ENCODE assay signal across 9 cellular contexts in genomic region chr2:231161252-231162035, GRCh38. TPM values are rescaled to one million over a fixed set of nuclear protein-coding genes. Genes with fewer than 3 reads are reported as not detected.
DNase-seq lines count a peak whose midpoint lies in the region; ATAC-seq and TF ChIP-seq lines count a peak whose summit lies in the region.
"Had no signal": no experiment of that assay in that cellular context is flagged by ENCODE, and none has a peak within 500 bp of the region (broad histone marks: within the 10 kb centered on the region; RNA-seq: fewer than 3 reads in every experiment).

No MANE protein-coding gene starts in this region.

- BruUV-seq in Panc1 (replicated peaks; lab: Mats Ljungman, UMichigan) = no TSS peak

- H3K27ac ChIP-seq in Panc1 (ENCODE audit: low read length) (peak overlapping the region; percentile 66), esophagus muscularis mucosa (replicated peaks in 1 of 4) (peak overlapping the region; percentile 70 to 81 (median 73))

- POLR2A ChIA-PET in Panc1 (lab: Charles Lee) = no interaction called here

- no peak for TF ChIP-seq EP300 in esophagus muscularis mucosa (IDR thresholded peaks at IDR 0.05)

- H3K36me3 ChIP-seq in Panc1 (ENCODE audit: control insufficient read depth, insufficient read depth, low read length) = peaks cover 53% of the 10 kb centered on the region
- H3K36me3 ChIP-seq in esophagus muscularis mucosa = peaks cover 4 to 45% (median 15%) of the 10 kb centered on the region in 4 donors

- TF ChIP-seq POLR2A in esophagus muscularis mucosa (IDR thresholded peaks at IDR 0.05; ENCODE audit: low read depth) = no peak

- ATAC-seq in GM21529 (IDR thresholded peaks at IDR 0.05; ENCODE audit: unreplicated experiment) (peak; percentile 40), Panc1 (no peak)
- ATAC-seq: HCT116 had no signal

- no peaks in the 10 kb centered on the region for H3K9me3 Mint-ChIP-seq in stimulated activated naive CD8-positive, alpha-beta T cell treated with anti-CD3 and anti-CD28 coated beads, Interleukin-15, Interleukin-2, amounts not matched to agents 100 ng/mL and 50 ng/mL, for 24 hours

- CTCF ChIA-PET in Panc1 (lab: Charles Lee) = no interaction called here

- H3K4me1 ChIP-seq in Panc1 (ENCODE audit: control insufficient read depth, insufficient read depth, low read length) = peaks cover 12% of the 10 kb centered on the region
- peaks cover 0 to 50% (median 31%) of the 10 kb centered on the region in 4 donors for H3K4me1 ChIP-seq in esophagus muscularis mucosa

- no peaks in the 10 kb centered on the region for H3K27me3 Mint-ChIP-seq in stimulated activated naive CD8-positive, alpha-beta T cell treated with anti-CD3 and anti-CD28 coated beads, Interleukin-15, Interleukin-2, amounts not matched to agents 100 ng/mL and 50 ng/mL, for 24 hours

- intact Hi-C loops in Panc1 (cut with micrococcal nuclease; ENCODE audit: unreplicated experiment) (no loop called here), esophagus muscularis mucosa (cut with DNase I) (no loop called here)

- H3K4me3 ChIP-seq in Panc1 (ENCODE audit: low read depth in 2 of 2, low read length in 2 of 2) (no peak overlapping the region), esophagus muscularis mucosa (no peak overlapping the region)

- DNase-seq in Panc1 (ENCODE audit: low read depth, low spot score) (no peak), esophagus muscularis mucosa (ENCODE audit: extremely low spot score) (no peak), putamen (ENCODE audit: low spot score) (no peak), NCI-H1417 (lab: John Stamatoyannopoulos, UW) (no peak), LoVo (ENCODE audit: low spot score) (no peak)

- H3K36me3 Mint-ChIP-seq in stimulated activated naive CD8-positive, alpha-beta T cell treated with anti-CD3 and anti-CD28 coated beads, Interleukin-15, Interleukin-2, amounts not matched to agents 100 ng/mL and 50 ng/mL, for 24 hours (ENCODE audit: low read depth) = peaks cover 72% of the 10 kb centered on the region

- in situ Hi-C loops in Panc1 (cut with HindIII; ENCODE audit: low pct_unique_long_range_greater_than_20kb, low sequenced_read_pairs) = no loop called here

- H3K4me3 Mint-ChIP-seq in stimulated activated naive CD8-positive, alpha-beta T cell treated with anti-CD3 and anti-CD28 coated beads, Interleukin-15, Interleukin-2, amounts not matched to agents 100 ng/mL and 50 ng/mL, for 24 hours = peak overlapping the region; percentile 33

- H3K4me1 Mint-ChIP-seq in stimulated activated naive CD8-positive, alpha-beta T cell treated with anti-CD3 and anti-CD28 coated beads, Interleukin-15, Interleukin-2, amounts not matched to agents 100 ng/mL and 50 ng/mL, for 24 hours (ENCODE audit: low read depth) = peaks cover 40% of the 10 kb centered on the region

- peak overlapping the region; percentile 91 for H3K27ac Mint-ChIP-seq in stimulated activated naive CD8-positive, alpha-beta T cell treated with anti-CD3 and anti-CD28 coated beads, Interleukin-15, Interleukin-2, amounts not matched to agents 100 ng/mL and 50 ng/mL, for 24 hours

- H3K27me3 ChIP-seq in Panc1 (ENCODE audit: control insufficient read depth, insufficient read depth, low read length) = no peaks in the 10 kb centered on the region
- no peaks in the 10 kb centered on the region for H3K27me3 ChIP-seq in esophagus muscularis mucosa

- H3K9me3 ChIP-seq in Panc1 (ENCODE audit: control insufficient read depth, insufficient read depth, low read depth, low read length) (no peaks in the 10 kb centered on the region), esophagus muscularis mucosa (no peaks in the 10 kb centered on the region)

- WGBS in esophagus muscularis mucosa = 72% methylated on average over 8 of the region's 8 CpGs

- TF ChIP-seq CTCF in Panc1 (IDR thresholded peaks at IDR 0.05) (no peak), esophagus muscularis mucosa (IDR thresholded peaks at IDR 0.05) (no peak)

RNA-seq across cellular contexts. Expression of gene HTR2B, which starts 36.6 kb away (rescaled TPM):
- total RNA-seq in Panc1 (2021; ENCODE audit: unreplicated experiment) (not detected), esophagus muscularis mucosa (10 to 100 TPM; 12.1 to 46.4 (median 14.9) TPM)
- not detected for polyA plus RNA-seq in Panc1 (2012; ENCODE audit: insufficient read length)
- total RNA-seq: mononuclear cell had no signal

RNA-seq across cellular contexts. Expression of gene ARMC9, which starts 37.0 kb away (rescaled TPM):
- total RNA-seq in Panc1 (2021; ENCODE audit: unreplicated experiment) (42.7 TPM), esophagus muscularis mucosa (100 to 1,000 TPM; 119 to 262 (median 152) TPM)
- 76.4 TPM for polyA plus RNA-seq in Panc1 (2012; ENCODE audit: insufficient read length)

Comparison
In these comparisons a context has a peak if more than half of its experiments do, and no peak if none do; other contexts are left out.
1. RNA of gene HTR2B, which starts 36.6 kb away (total RNA-seq): 12.1 to 46.4 TPM in esophagus muscularis mucosa; not detected in Panc1 (single experiment); every median in the first group is over 10 times any median in the second.